Comparison of ENCODE assay signal across 1 cellular context in genomic region chr16:15407756-15408155, GRCh38. TPM values are rescaled to one million over a fixed set of nuclear protein-coding genes. Genes with fewer than 3 reads are reported as not detected.
"Had no signal": no experiment of that assay in that cellular context is flagged by ENCODE, and none has a peak within 500 bp of the region (broad histone marks: within the 10 kb centered on the region; RNA-seq: fewer than 3 reads in every experiment).

No MANE protein-coding gene starts in this region.

RNA-seq across cellular contexts. Expression of gene MPV17L, which starts 12.2 kb away (rescaled TPM):
- total RNA-seq: MCF 10A had no signal
